Comparison of ENCODE assay signal across 8 cellular contexts in genomic region chr3:37054370-37054769, GRCh38.
DNase-seq lines count a peak whose midpoint lies in the region; ATAC-seq, FAIRE-seq and TF ChIP-seq lines count a peak whose summit lies in the region.

No MANE protein-coding gene starts in this region.

- dilution Hi-C loops in mammary epithelial cell (cut with HindIII; ENCODE audit: low sequenced_read_pairs), result no loop called here

- no peak overlapping the region for H3K9ac ChIP-seq in mammary epithelial cell (ENCODE audit: insufficient read depth, low read length)

- H2AFZ ChIP-seq in mammary epithelial cell (ENCODE audit: low read depth, low read length), result no peak overlapping the region

- peaks cover 50% of the 10 kb centered on the region for H3K36me3 ChIP-seq in mammary epithelial cell (ENCODE audit: insufficient read depth, low read length)
- peaks cover 7 to 38% of the 10 kb centered on the region in 2 donors for H3K36me3 ChIP-seq in small intestine (ENCODE audit: control insufficient read depth in 2 of 2, insufficient read depth in 2 of 2, low read length in 2 of 2)

- no peaks in the 10 kb centered on the region for H4K20me1 ChIP-seq in mammary epithelial cell (ENCODE audit: insufficient read depth, low read length)

- CTCF ChIA-PET in MCF 10A (lab: Yijun Ruan, JAX), result interaction anchor here (0.8 kb wide), 1 partner anchor 167 kb away, joined by 3 read pairs; no protein-coding TSS in a partner anchor
- CTCF ChIA-PET in mammary epithelial cell (lab: Charles Lee; ENCODE audit: low non-redundant PET), result no interaction called here
- CTCF ChIA-PET in activated B cell treated with CpG ODN at 0.5 μM for 24 hours (lab: Charles Lee), result no interaction called here

- H3K27ac Mint-ChIP-seq in MCF 10A (ENCODE audit: low read depth, unreplicated experiment), result peak overlapping the region; percentile 49
- peak overlapping the region; percentile 81 for H3K27ac Mint-ChIP-seq in activated B cell treated with CpG ODN at 0.5 μM for 24 hours
- H3K27ac Mint-ChIP-seq in memory B cell, result peak overlapping the region; percentile 80

- POLR2A ChIA-PET in MCF 10A (lab: Yijun Ruan, JAX), result interaction anchor here (0.6 to 1.3 kb wide), 2 partner anchors 14 to 29 kb away, joined by 3 to 5 read pairs; no protein-coding TSS in a partner anchor
- POLR2A ChIA-PET in activated B cell treated with CpG ODN at 0.5 μM for 24 hours (lab: Charles Lee), result interaction anchor here (0.6 kb wide), 1 partner anchor 105 kb away, joined by 3 read pairs; no protein-coding TSS in a partner anchor

- H3K4me2 ChIP-seq in mammary epithelial cell (ENCODE audit: insufficient read depth, low read depth, low read length), result no peak overlapping the region

- ATAC-seq in HG03097 (IDR thresholded peaks at IDR 0.05; ENCODE audit: low FRiP score, unreplicated experiment), result peak; percentile 64
- ATAC-seq in activated B cell treated with CpG ODN at 0.5 μM for 24 hours (ENCODE audit: low read depth), result peak; percentile 78
- peak; percentile 59 for ATAC-seq in memory B cell (ENCODE audit: low read depth)
- ATAC-seq in GM18873 (IDR thresholded peaks at IDR 0.05; ENCODE audit: low FRiP score, unreplicated experiment), result no peak

- H3K27me3 ChIP-seq in mammary epithelial cell (ENCODE audit: insufficient read depth, low read length) (no peaks in the 10 kb centered on the region), small intestine (ENCODE audit: control insufficient read depth in 2 of 2, insufficient read depth in 2 of 2, low read length in 2 of 2) (no peaks in the 10 kb centered on the region)

- H3K79me2 ChIP-seq in mammary epithelial cell (ENCODE audit: insufficient read depth, low read length), result no peaks in the 10 kb centered on the region

- WGBS in mammary epithelial cell (ENCODE audit: low coverage, missing lambda C conversion rate), result 100% methylated on average over 3 of the region's 3 CpGs
- 67 to 91% (median 83%) methylated on average over 3 of the region's 3 CpGs for WGBS in small intestine, 3 donors

- H3K36me3 Mint-ChIP-seq in MCF 10A (ENCODE audit: insufficient read depth, unreplicated experiment) (peaks cover 86% of the 10 kb centered on the region), activated B cell treated with CpG ODN at 0.5 μM for 24 hours (ENCODE audit: low read depth) (peaks cover 76% of the 10 kb centered on the region), memory B cell (peaks cover 30% of the 10 kb centered on the region)

- no peak overlapping the region for H3K27ac ChIP-seq in mammary epithelial cell (ENCODE audit: insufficient read depth, low read depth, low read length)
- peak overlapping the region in 1 of 2 donors; percentile 20 for H3K27ac ChIP-seq in small intestine (ENCODE audit: low read depth in 1 of 2, low read length in 1 of 2)

- H3K9me3 ChIP-seq in mammary epithelial cell (replicated peaks; ENCODE audit: insufficient read depth, low read length), result no peaks in the 10 kb centered on the region
- H3K9me3 ChIP-seq in small intestine (ENCODE audit: control insufficient read depth, low read depth), result no peaks in the 10 kb centered on the region

- H3K4me1 ChIP-seq in mammary epithelial cell (ENCODE audit: insufficient read depth, low read length) (no peaks in the 10 kb centered on the region), small intestine (ENCODE audit: control insufficient read depth in 2 of 2, insufficient read depth in 1 of 2, low read depth in 1 of 2, low read length in 1 of 2) (no peaks in the 10 kb centered on the region)

- H3K27me3 Mint-ChIP-seq in MCF 10A (ENCODE audit: insufficient read depth, unreplicated experiment), result no peaks in the 10 kb centered on the region
- H3K27me3 Mint-ChIP-seq in activated B cell treated with CpG ODN at 0.5 μM for 24 hours, result no peaks in the 10 kb centered on the region
- H3K27me3 Mint-ChIP-seq in memory B cell, result no peaks in the 10 kb centered on the region

- H3K4me3 ChIP-seq in mammary epithelial cell (replicated peaks in 1 of 3; ENCODE audit: insufficient read depth in 1 of 3, low read depth in 2 of 3, low read length in 3 of 3) (no peak overlapping the region), small intestine (ENCODE audit: low read depth in 1 of 2, low read length in 2 of 2) (no peak overlapping the region)

- H3K9me3 Mint-ChIP-seq in MCF 10A (ENCODE audit: unreplicated experiment), result no peaks in the 10 kb centered on the region
- no peaks in the 10 kb centered on the region for H3K9me3 Mint-ChIP-seq in activated B cell treated with CpG ODN at 0.5 μM for 24 hours
- no peaks in the 10 kb centered on the region for H3K9me3 Mint-ChIP-seq in memory B cell

- no peak for FAIRE-seq in small intestine (lab: Jason Lieb, UNC)

- BruUV-seq in MCF 10A (replicated peaks; lab: Mats Ljungman, UMichigan) (no TSS peak), mammary epithelial cell (replicated peaks; lab: Mats Ljungman, UMichigan) (no TSS peak)

- H3K4me3 Mint-ChIP-seq in MCF 10A (ENCODE audit: unreplicated experiment) (no peak overlapping the region), activated B cell treated with CpG ODN at 0.5 μM for 24 hours (no peak overlapping the region), memory B cell (peak overlapping the region; percentile 37)

- no peaks in the 10 kb centered on the region for H3K4me1 Mint-ChIP-seq in MCF 10A (ENCODE audit: insufficient read depth, unreplicated experiment)
- peaks cover 19% of the 10 kb centered on the region for H3K4me1 Mint-ChIP-seq in activated B cell treated with CpG ODN at 0.5 μM for 24 hours
- peaks cover 15% of the 10 kb centered on the region for H3K4me1 Mint-ChIP-seq in memory B cell

- no peak for TF ChIP-seq CTCF in MCF 10A (IDR thresholded peaks at IDR 0.05; ENCODE audit: unreplicated experiment)
- no peak for TF ChIP-seq CTCF in mammary epithelial cell (conservative IDR thresholded peaks at IDR 0.05 in 1 of 2, IDR thresholded peaks at IDR 0.05 in 1 of 2; ENCODE audit: extremely low read depth in 1 of 2, insufficient read depth in 1 of 2, low read depth in 1 of 2, low read length in 2 of 2)
- TF ChIP-seq CTCF in activated B cell treated with CpG ODN at 0.5 μM for 24 hours (IDR thresholded peaks at IDR 0.05), result no peak

- intact Hi-C loops in MCF 10A (cut with micrococcal nuclease), result no loop called here
- intact Hi-C loops in mammary epithelial cell (cut with micrococcal nuclease), result no loop called here
- intact Hi-C loops in activated B cell treated with CpG ODN at 0.5 μM for 24 hours (cut with micrococcal nuclease), result loop anchor here (1.0 kb wide), 1 partner anchor 61 kb away; the partner anchor contains the start of genes EPM2AIP1 and MLH1

- in situ Hi-C loops in mammary epithelial cell (cut with MboI; ENCODE audit: low sequenced_read_pairs in 2 of 2), result loop anchor here in 1 of 2 donors (25.0 kb wide), 1 partner anchor 208 kb away; no protein-coding TSS in a partner anchor
- in situ Hi-C loops in ACHN (cut with HindIII; ENCODE audit: low pct_ligation_motif_present, low pct_unique_long_range_greater_than_20kb, low sequenced_read_pairs), result no loop called here

- peak; percentile 9 for DNase-seq in MCF 10A (ENCODE audit: unreplicated experiment)
- DNase-seq in mammary epithelial cell, result no peak
- DNase-seq in activated B cell treated with CpG ODN at 0.5 μM for 24 hours, result no peak
- no peak for DNase-seq in memory B cell (ENCODE audit: low spot score in 2 of 2)
- DNase-seq in small intestine, result no peak
- no peak for DNase-seq in ACHN
